ENCODE assay signal across 1 cellular context in the genomic region with DNA sequence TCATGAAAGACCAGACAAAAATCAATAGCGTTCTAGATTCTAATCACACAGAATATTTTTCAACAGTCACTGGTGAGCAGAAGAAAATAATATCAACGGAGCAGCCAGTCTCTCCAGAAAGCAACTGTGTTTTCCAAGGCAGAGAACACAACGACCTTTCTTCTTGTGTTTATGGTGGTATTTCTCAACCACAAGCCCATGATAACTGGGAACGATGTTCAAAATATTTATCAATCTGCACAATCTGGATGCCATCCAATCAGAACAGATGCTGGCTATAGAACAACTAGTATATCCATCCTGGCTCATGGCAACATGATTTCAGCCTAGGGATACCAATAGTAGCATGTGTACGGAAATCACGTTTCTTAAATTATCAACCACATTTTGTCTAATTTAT.
TF ChIP-seq lines count a peak whose summit lies in the region.

No MANE protein-coding gene starts in this region.

TF ChIP-seq in SK-N-SH treated with all-trans-retinoic acid at 6 μM for 48 hours, 23 proteins besides CTCF, POLR2A, EP300 and RAD21 (continued from another document):
- TF ChIP-seq, protein P1, sequence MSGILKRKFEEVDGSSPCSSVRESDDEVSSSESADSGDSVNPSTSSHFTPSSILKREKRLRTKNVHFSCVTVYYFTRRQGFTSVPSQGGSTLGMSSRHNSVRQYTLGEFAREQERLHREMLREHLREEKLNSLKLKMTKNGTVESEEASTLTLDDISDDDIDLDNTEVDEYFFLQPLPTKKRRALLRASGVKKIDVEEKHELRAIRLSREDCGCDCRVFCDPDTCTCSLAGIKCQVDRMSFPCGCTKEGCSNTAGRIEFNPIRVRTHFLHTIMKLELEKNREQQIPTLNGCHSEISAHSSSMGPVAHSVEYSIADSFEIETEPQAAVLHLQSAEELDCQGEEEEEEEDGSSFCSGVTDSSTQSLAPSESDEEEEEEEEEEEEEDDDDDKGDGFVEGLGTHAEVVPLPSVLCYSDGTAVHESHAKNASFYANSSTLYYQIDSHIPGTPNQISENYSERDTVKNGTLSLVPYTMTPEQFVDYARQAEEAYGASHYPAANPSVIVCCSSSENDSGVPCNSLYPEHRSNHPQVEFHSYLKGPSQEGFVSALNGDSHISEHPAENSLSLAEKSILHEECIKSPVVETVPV (CRISPR knock-in tag; IDR thresholded peaks at IDR 0.05) = no peak
- TF ChIP-seq ESRRG (CRISPR knock-in tag; IDR thresholded peaks at IDR 0.05) (no peak), ZNF70 (CRISPR knock-in tag; IDR thresholded peaks at IDR 0.05) (no peak), ZNF8 (CRISPR knock-in tag; IDR thresholded peaks at IDR 0.05) (no peak), PPARA (CRISPR knock-in tag; IDR thresholded peaks at IDR 0.05; ENCODE audit: borderline replicate concordance) (no peak), ARNTL (CRISPR knock-in tag; IDR thresholded peaks at IDR 0.05; ENCODE audit: borderline replicate concordance, low read depth) (no peak), TCF4 (CRISPR knock-in tag; IDR thresholded peaks at IDR 0.05; ENCODE audit: borderline replicate concordance) (no peak), ZNF565 (CRISPR knock-in tag; conservative IDR thresholded peaks at IDR 0.05; ENCODE audit: low read depth) (no peak)
- TF ChIP-seq, protein P2, sequence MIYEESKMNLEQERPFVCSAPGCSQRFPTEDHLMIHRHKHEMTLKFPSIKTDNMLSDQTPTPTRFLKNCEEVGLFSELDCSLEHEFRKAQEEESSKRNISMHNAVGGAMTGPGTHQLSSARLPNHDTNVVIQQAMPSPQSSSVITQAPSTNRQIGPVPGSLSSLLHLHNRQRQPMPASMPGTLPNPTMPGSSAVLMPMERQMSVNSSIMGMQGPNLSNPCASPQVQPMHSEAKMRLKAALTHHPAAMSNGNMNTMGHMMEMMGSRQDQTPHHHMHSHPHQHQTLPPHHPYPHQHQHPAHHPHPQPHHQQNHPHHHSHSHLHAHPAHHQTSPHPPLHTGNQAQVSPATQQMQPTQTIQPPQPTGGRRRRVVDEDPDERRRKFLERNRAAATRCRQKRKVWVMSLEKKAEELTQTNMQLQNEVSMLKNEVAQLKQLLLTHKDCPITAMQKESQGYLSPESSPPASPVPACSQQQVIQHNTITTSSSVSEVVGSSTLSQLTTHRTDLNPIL (CRISPR knock-in tag; IDR thresholded peaks at IDR 0.05; ENCODE audit: low read depth) = no peak
